ENCODE assay signal across 20 cellular contexts in the genomic region with DNA sequence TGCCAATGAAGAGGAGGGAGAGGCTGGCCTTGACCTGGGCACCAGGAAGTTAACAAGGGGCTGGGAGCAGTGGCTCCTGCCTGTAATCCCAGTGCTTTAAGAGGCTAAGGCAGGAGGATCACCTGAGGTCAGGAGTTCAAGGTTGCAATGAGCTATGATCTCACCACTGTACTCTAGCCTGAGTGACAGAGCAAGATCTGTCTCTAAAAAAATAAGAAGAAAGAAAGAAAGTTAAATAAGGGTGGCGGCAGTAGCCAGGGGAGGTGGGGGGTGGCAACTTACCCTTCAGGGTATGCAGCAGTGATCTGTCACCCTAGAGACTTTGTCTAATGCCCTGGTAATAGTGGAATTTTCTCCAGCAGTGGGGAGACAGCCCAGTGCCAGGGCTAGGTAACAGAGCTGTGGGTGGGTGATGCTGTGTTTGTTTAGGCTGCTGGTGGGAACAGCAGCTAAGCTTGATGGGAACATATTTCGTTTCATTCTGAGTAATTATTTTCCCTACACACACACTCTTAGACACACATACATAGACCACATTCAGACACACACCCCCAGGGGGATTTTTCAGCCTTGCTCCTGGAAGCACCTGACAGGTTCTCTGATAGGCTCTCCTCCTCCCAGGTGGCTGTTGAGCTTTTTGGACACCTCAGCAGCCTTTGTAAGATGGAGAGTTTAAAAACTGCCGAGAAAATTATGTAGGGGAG. TPM values are rescaled to one million over a fixed set of nuclear protein-coding genes. Genes with fewer than 3 reads are reported as not detected.
DNase-seq lines count a peak whose midpoint lies in the region; TF ChIP-seq lines count a peak whose summit lies in the region.
"Had no signal": no experiment of that assay in that cellular context is flagged by ENCODE, and none has a peak within 500 bp of the region (broad histone marks: within the 10 kb centered on the region; RNA-seq: fewer than 3 reads in every experiment).

No MANE protein-coding gene starts in this region.

- H3K27ac ChIP-seq in HEK293 (ENCODE audit: extremely low read depth, low read depth, low read length) (no peak overlapping the region), neural progenitor cell (no peak overlapping the region)
- H3K27ac ChIP-seq: lower lobe of right lung had no signal

- H3K4me1 ChIP-seq in HEK293 (ENCODE audit: control insufficient read depth, insufficient read depth, low read length) (no peaks in the 10 kb centered on the region), neural progenitor cell (peaks cover 19% of the 10 kb centered on the region)
- H3K4me1 ChIP-seq: lower lobe of right lung had no signal

- no peaks in the 10 kb centered on the region for H3K36me3 Mint-ChIP-seq in neural progenitor cell
- H3K36me3 Mint-ChIP-seq: CD14-positive monocyte had no signal

- H3K4me1 Mint-ChIP-seq in neural progenitor cell, result peaks cover 13% of the 10 kb centered on the region
- H3K4me1 Mint-ChIP-seq: T-helper 17 cell had no signal

- peaks cover 12% of the 10 kb centered on the region for H3F3A ChIP-seq in neural progenitor cell (ENCODE audit: low read depth)

- H3K79me2 ChIP-seq in neural progenitor cell (ENCODE audit: low read depth), result no peaks in the 10 kb centered on the region

- H3K9me3 ChIP-seq in HEK293 (ENCODE audit: control insufficient read depth, insufficient read depth, low read depth, low read length) (no peaks in the 10 kb centered on the region), neural progenitor cell (ENCODE audit: low read depth) (no peaks in the 10 kb centered on the region)
- H3K9me3 ChIP-seq: lower lobe of right lung, MG63 had no signal

- H3K9ac ChIP-seq in neural progenitor cell, result no peak overlapping the region

- H3K4me2 ChIP-seq in neural progenitor cell, result no peak overlapping the region

- no peak overlapping the region for H2AFZ ChIP-seq in neural progenitor cell (replicated peaks)

- no peak overlapping the region for H3K27ac Mint-ChIP-seq in neural progenitor cell
- H3K27ac Mint-ChIP-seq: T-helper 17 cell had no signal

- DNase-seq in GM10248 (ENCODE audit: extremely low spot score), result peak; percentile 37
- DNase-seq in GM12865 (ENCODE audit: low read depth), result peak; percentile 37
- peak; percentile 36 to 44 for DNase-seq in NCI-H526 (lab: John Stamatoyannopoulos, UW)
- no peak for DNase-seq in T-helper 1 cell
- DNase-seq in GDM1 (lab: John Stamatoyannopoulos, UW), result no peak
- DNase-seq in neural progenitor cell (ENCODE audit: low spot score), result no peak
- DNase-seq in effector CD8-positive, alpha-beta T cell (lab: John Stamatoyannopoulos, UW), result no peak
- DNase-seq: anterior cingulate cortex; kidney; lower lobe of right lung; MG63; NCI-H1417 treated with DMSO at 0.1 percent for 48 hours; NCI-H2107; NCI-H446 treated with DMSO at 0.1 percent for 48 hours; stimulated activated naive CD4-positive, alpha-beta T cell; T-helper 17 cell had no signal

- peaks cover 8% of the 10 kb centered on the region for H3K27me3 Mint-ChIP-seq in neural progenitor cell (ENCODE audit: insufficient read depth, low read depth)

- no peak overlapping the region for H3K4me3 Mint-ChIP-seq in neural progenitor cell
- H3K4me3 Mint-ChIP-seq: CD14-positive monocyte, T-helper 17 cell had no signal

- no peaks in the 10 kb centered on the region for H3K9me3 Mint-ChIP-seq in neural progenitor cell
- H3K9me3 Mint-ChIP-seq: CD14-positive monocyte had no signal

- H3K36me3 ChIP-seq in HEK293 (ENCODE audit: control insufficient read depth in 2 of 2, insufficient read depth in 1 of 2, low read length in 2 of 2), result no peaks in the 10 kb centered on the region
- H3K36me3 ChIP-seq in neural progenitor cell, result no peaks in the 10 kb centered on the region
- H3K36me3 ChIP-seq: lower lobe of right lung, MG63 had no signal

- POLR2A ChIA-PET in GM10248 (lab: Yijun Ruan, JAX), result no interaction called here
- POLR2A ChIA-PET in HEK293 (lab: Yijun Ruan, JAX), result no interaction called here

- H3K4me3 ChIP-seq in GM12865 (ENCODE audit: low read depth, low read length) (no peak overlapping the region), HEK293 (ENCODE audit: low read depth, low read length) (no peak overlapping the region), neural progenitor cell (no peak overlapping the region)
- H3K4me3 ChIP-seq: lower lobe of right lung, MG63 had no signal

- CTCF ChIA-PET in GM10248 (lab: Yijun Ruan, JAX), result interaction anchor here (1.2 to 1.4 kb wide), 2 partner anchors 13 to 14 kb away, joined by 3 read pairs; no protein-coding TSS in a partner anchor
- CTCF ChIA-PET in HEK293 (lab: Yijun Ruan, JAX), result interaction anchor here (0.6 to 0.7 kb wide), 4 partner anchors 29 to 1284 kb away, joined by 3 to 4 read pairs (median 3); no protein-coding TSS in a partner anchor

- H4K20me1 ChIP-seq in neural progenitor cell (ENCODE audit: low read depth), result no peaks in the 10 kb centered on the region

- H3K27me3 ChIP-seq in neural progenitor cell, result no peaks in the 10 kb centered on the region

- TF ChIP-seq CTCF in GM10248 (IDR thresholded peaks at IDR 0.05; ENCODE audit: control extremely low read depth, extremely low read depth, low read depth, missing control alignments) (no peak), GM12865 (IDR thresholded peaks at IDR 0.05; ENCODE audit: insufficient read depth, low read depth, low read length, missing control alignments) (no peak), HEK293 (tag by site-specific recombination; IDR thresholded peaks at IDR 0.05) (no peak), neural progenitor cell (IDR thresholded peaks at IDR 0.05) (no peak)

TF ChIP-seq in HEK293, 187 proteins besides CTCF, POLR2A, EP300 and RAD21:
- TF ChIP-seq TCF7L2 (IDR thresholded peaks at IDR 0.05; ENCODE audit: borderline replicate concordance, low read depth, low read length), result no peak
- TF ChIP-seq EGR2 (tag by site-specific recombination; IDR thresholded peaks at IDR 0.05; ENCODE audit: low read depth), result peak; percentile 50
- no peak for TF ChIP-seq BCL11B (tag by site-specific recombination; IDR thresholded peaks at IDR 0.05; ENCODE audit: low read depth)
- no peak for TF ChIP-seq HOXD13 (CRISPR knock-in tag; IDR thresholded peaks at IDR 0.05; ENCODE audit: borderline replicate concordance)
- TF ChIP-seq ZNF16 (tag by site-specific recombination; IDR thresholded peaks at IDR 0.05; ENCODE audit: low read depth), result no peak
- TF ChIP-seq, protein P1, sequence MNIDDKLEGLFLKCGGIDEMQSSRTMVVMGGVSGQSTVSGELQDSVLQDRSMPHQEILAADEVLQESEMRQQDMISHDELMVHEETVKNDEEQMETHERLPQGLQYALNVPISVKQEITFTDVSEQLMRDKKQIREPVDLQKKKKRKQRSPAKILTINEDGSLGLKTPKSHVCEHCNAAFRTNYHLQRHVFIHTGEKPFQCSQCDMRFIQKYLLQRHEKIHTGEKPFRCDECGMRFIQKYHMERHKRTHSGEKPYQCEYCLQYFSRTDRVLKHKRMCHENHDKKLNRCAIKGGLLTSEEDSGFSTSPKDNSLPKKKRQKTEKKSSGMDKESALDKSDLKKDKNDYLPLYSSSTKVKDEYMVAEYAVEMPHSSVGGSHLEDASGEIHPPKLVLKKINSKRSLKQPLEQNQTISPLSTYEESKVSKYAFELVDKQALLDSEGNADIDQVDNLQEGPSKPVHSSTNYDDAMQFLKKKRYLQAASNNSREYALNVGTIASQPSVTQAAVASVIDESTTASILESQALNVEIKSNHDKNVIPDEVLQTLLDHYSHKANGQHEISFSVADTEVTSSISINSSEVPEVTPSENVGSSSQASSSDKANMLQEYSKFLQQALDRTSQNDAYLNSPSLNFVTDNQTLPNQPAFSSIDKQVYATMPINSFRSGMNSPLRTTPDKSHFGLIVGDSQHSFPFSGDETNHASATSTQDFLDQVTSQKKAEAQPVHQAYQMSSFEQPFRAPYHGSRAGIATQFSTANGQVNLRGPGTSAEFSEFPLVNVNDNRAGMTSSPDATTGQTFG (tag by site-specific recombination; IDR thresholded peaks at IDR 0.05; ENCODE audit: borderline replicate concordance), result no peak
- peak; percentile 29; the same call in 1 of the 2 replicates for TF ChIP-seq ZFHX2 (tag by site-specific recombination; conservative IDR thresholded peaks at IDR 0.05)
- no peak for TF ChIP-seq ZNF610 (tag by site-specific recombination; IDR thresholded peaks at IDR 0.05; ENCODE audit: borderline replicate concordance)
- no peak for TF ChIP-seq YY1 (tag by site-specific recombination; IDR thresholded peaks at IDR 0.05)

RNA-seq across cellular contexts. Expression of a gene that starts 11.3 kb away (rescaled TPM):
- total RNA-seq in neural progenitor cell (ENCODE audit: low replicate concordance), result 8.1 and 13.6 TPM in 2 replicates
- total RNA-seq: fibroblast of lung, lower lobe of right lung, SK-MEL-5 had no signal

Comparison
In these comparisons a context has a peak if more than half of its experiments do, and no peak if none do; other contexts are left out.
1. DNase-seq: peak in GM10248 (single experiment), GM12865 (single experiment) and NCI-H526 (2 of 2); none in T-helper 1 cell (0 of 5), GDM1 (single experiment), neural progenitor cell (single experiment) and effector CD8-positive, alpha-beta T cell (single experiment).